7 cellular contexts compared by ENCODE assay signal in the genomic region with DNA sequence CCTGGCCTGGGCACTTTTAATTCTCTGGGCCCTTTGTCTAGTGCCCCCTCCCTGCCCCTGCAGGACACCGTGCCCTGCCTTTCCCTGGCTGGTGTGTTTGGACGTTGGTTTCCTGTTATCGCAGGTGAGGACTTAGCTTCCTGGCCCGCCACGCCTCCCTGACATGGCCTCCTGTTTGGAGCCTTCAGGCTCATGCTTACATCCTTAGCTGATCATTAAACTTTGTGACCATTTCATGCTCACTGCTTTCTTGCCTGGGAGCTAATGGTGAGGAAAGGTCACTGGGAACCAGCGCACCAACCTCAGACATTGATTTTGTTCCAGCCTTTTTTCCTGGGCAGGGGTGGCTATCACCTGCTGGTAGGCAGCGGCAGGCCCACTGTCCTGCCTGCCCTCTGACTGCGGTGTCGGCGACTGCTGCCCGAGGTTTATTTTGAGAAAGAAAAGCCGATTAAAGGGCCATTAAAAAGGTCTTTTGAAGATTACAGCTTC. TPM values are rescaled to one million over a fixed set of nuclear protein-coding genes. Genes with fewer than 3 reads are reported as not detected.
DNase-seq lines count a peak whose midpoint lies in the region; ATAC-seq lines count a peak whose summit lies in the region.
"Had no signal": no experiment of that assay in that cellular context is flagged by ENCODE, and none has a peak within 500 bp of the region (broad histone marks: within the 10 kb centered on the region; RNA-seq: fewer than 3 reads in every experiment).

No MANE protein-coding gene starts in this region.

- no peak for DNase-seq in T-helper 2 cell treated with Interferon-gamma antibody and Interleukin-4, amounts not matched to agents 5 μg/mL and 100 μg/mL, for 36 hours (ENCODE audit: low spot score)
- DNase-seq in T-helper 2 cell (no peak), SK-N-DZ (ENCODE audit: low spot score) (no peak)
- DNase-seq: NCI-H2029 treated with DMSO at 0.1 percent for 48 hours had no signal

- H3K4me3 Mint-ChIP-seq in T-helper 2 cell treated with Interferon-gamma antibody and Interleukin-4, amounts not matched to agents 5 μg/mL and 100 μg/mL, for 36 hours = peak overlapping the region; percentile 76
- peak overlapping the region; percentile 49 for H3K4me3 Mint-ChIP-seq in stimulated activated memory B cell treated with anti-CD40 and anti-IgM and Interleukin-4, amounts not matched to agents 10 μg/mL and 1 μg/mL and 100 μg/mL, for 72 hours

- H3K27ac Mint-ChIP-seq in T-helper 2 cell treated with Interferon-gamma antibody and Interleukin-4, amounts not matched to agents 5 μg/mL and 100 μg/mL, for 36 hours = peak overlapping the region; percentile 76
- peak overlapping the region; percentile 46 for H3K27ac Mint-ChIP-seq in stimulated activated memory B cell treated with anti-CD40 and anti-IgM and Interleukin-4, amounts not matched to agents 10 μg/mL and 1 μg/mL and 100 μg/mL, for 72 hours

- peak overlapping the region; percentile 94 for H3K27ac ChIP-seq in cingulate gyrus (ENCODE audit: low read depth, low read length)

- H3K27me3 Mint-ChIP-seq in T-helper 2 cell treated with Interferon-gamma antibody and Interleukin-4, amounts not matched to agents 5 μg/mL and 100 μg/mL, for 36 hours (ENCODE audit: low read depth) = no peaks in the 10 kb centered on the region
- no peaks in the 10 kb centered on the region for H3K27me3 Mint-ChIP-seq in stimulated activated memory B cell treated with anti-CD40 and anti-IgM and Interleukin-4, amounts not matched to agents 10 μg/mL and 1 μg/mL and 100 μg/mL, for 72 hours

- peaks cover 28% of the 10 kb centered on the region for H3K4me1 Mint-ChIP-seq in T-helper 2 cell treated with Interferon-gamma antibody and Interleukin-4, amounts not matched to agents 5 μg/mL and 100 μg/mL, for 36 hours (ENCODE audit: low read depth)
- H3K4me1 Mint-ChIP-seq in stimulated activated memory B cell treated with anti-CD40 and anti-IgM and Interleukin-4, amounts not matched to agents 10 μg/mL and 1 μg/mL and 100 μg/mL, for 72 hours = peaks cover 66% of the 10 kb centered on the region

- peaks cover 18% of the 10 kb centered on the region for H3K36me3 Mint-ChIP-seq in T-helper 2 cell treated with Interferon-gamma antibody and Interleukin-4, amounts not matched to agents 5 μg/mL and 100 μg/mL, for 36 hours (ENCODE audit: low read depth)
- H3K36me3 Mint-ChIP-seq in stimulated activated memory B cell treated with anti-CD40 and anti-IgM and Interleukin-4, amounts not matched to agents 10 μg/mL and 1 μg/mL and 100 μg/mL, for 72 hours = peaks cover 16% of the 10 kb centered on the region

- H3K9me3 Mint-ChIP-seq in T-helper 2 cell treated with Interferon-gamma antibody and Interleukin-4, amounts not matched to agents 5 μg/mL and 100 μg/mL, for 36 hours = no peaks in the 10 kb centered on the region
- H3K9me3 Mint-ChIP-seq in stimulated activated memory B cell treated with anti-CD40 and anti-IgM and Interleukin-4, amounts not matched to agents 10 μg/mL and 1 μg/mL and 100 μg/mL, for 72 hours = no peaks in the 10 kb centered on the region

- ATAC-seq in stimulated activated memory B cell treated with anti-CD40 and anti-IgM and Interleukin-4, amounts not matched to agents 10 μg/mL and 1 μg/mL and 100 μg/mL, for 72 hours = no peak
- ATAC-seq in GM19395 (IDR thresholded peaks at IDR 0.05; ENCODE audit: unreplicated experiment) = no peak

RNA-seq across cellular contexts. Expression of a gene that starts 3.7 kb away (rescaled TPM):
- 40.2 and 42.5 TPM in 2 replicates for polyA plus RNA-seq in SK-N-DZ (2014; cell fraction: cytosol; rRNA removed)
- polyA plus RNA-seq in SK-N-DZ (2014; cell fraction: nucleus; rRNA removed) = 86.9 and 91.8 TPM in 2 replicates

RNA-seq across cellular contexts. Expression of a gene that starts 17.9 kb away (rescaled TPM):
- not detected in 2 replicates for polyA plus RNA-seq in SK-N-DZ (2014; cell fraction: cytosol; rRNA removed)
- 0.16 and 0.37 TPM in 2 replicates for polyA plus RNA-seq in SK-N-DZ (2014; cell fraction: nucleus; rRNA removed)

RNA-seq across cellular contexts. Expression of a gene that starts 35.7 kb away (rescaled TPM):
- polyA plus RNA-seq in SK-N-DZ (2014; cell fraction: cytosol; rRNA removed) = 15.8 and 18.8 TPM in 2 replicates
- polyA plus RNA-seq in SK-N-DZ (2014; cell fraction: nucleus; rRNA removed) = 22.7 and 35.3 TPM in 2 replicates

RNA-seq across cellular contexts. Expression of a gene that starts 41.8 kb away (rescaled TPM):
- polyA plus RNA-seq in SK-N-DZ (2014; cell fraction: cytosol; rRNA removed) = not detected in 2 replicates
- polyA plus RNA-seq in SK-N-DZ (2014; cell fraction: nucleus; rRNA removed) = not detected in 2 replicates

RNA-seq across cellular contexts. Expression of a gene that starts 49.9 kb away (rescaled TPM):
- polyA plus RNA-seq in SK-N-DZ (2014; cell fraction: cytosol; rRNA removed) = 2.5 and 2.7 TPM in 2 replicates
- polyA plus RNA-seq in SK-N-DZ (2014; cell fraction: nucleus; rRNA removed) = 0.35 and 4.2 TPM in 2 replicates
